1 cellular context compared by ENCODE assay signal in genomic region chr10:1149793-1150637, GRCh38.
TF ChIP-seq lines count a peak whose summit lies in the region.

No MANE protein-coding gene starts in this region.

TF ChIP-seq in K562, 482 proteins besides CTCF, POLR2A, EP300 and RAD21 (continued from another document):
- peak; percentile 40; the same call in 1 of the 2 replicates for TF ChIP-seq MXI1 (IDR thresholded peaks at IDR 0.05; ENCODE audit: low read depth, low read length)
- peak; percentile 19 for TF ChIP-seq MEIS2 (IDR thresholded peaks at IDR 0.05; ENCODE audit: partially characterized antibody)
- TF ChIP-seq SOX6 (IDR thresholded peaks at IDR 0.05) = peak; percentile 26; the same call in 1 of the 2 replicates
- TF ChIP-seq ZBTB26 (CRISPR knock-in tag; IDR thresholded peaks at IDR 0.05) = no peak
- TF ChIP-seq C11orf30 (IDR thresholded peaks at IDR 0.05; ENCODE audit: low read depth) = peak; percentile 90
- TF ChIP-seq CXXC5 (CRISPR knock-in tag; IDR thresholded peaks at IDR 0.05) = peak; percentile 64; the same call in 1 of the 2 replicates
- TF ChIP-seq ARID3A (IDR thresholded peaks at IDR 0.05; ENCODE audit: borderline replicate concordance, low read depth, low read length) = peak; percentile 70
- no peak for TF ChIP-seq ZNF592 (IDR thresholded peaks at IDR 0.05)
- TF ChIP-seq ZNF316 (IDR thresholded peaks at IDR 0.05) = peak; percentile 94
- peak; percentile 73 for TF ChIP-seq L3MBTL2 (IDR thresholded peaks at IDR 0.05)
